ENCODE assay signal across 20 cellular contexts in genomic region chr21:41526478-41527087, GRCh38. TPM values are rescaled to one million over a fixed set of nuclear protein-coding genes. Genes with fewer than 3 reads are reported as not detected.
DNase-seq lines count a peak whose midpoint lies in the region; ATAC-seq, FAIRE-seq and TF ChIP-seq lines count a peak whose summit lies in the region.
"Had no signal": no experiment of that assay in that cellular context is flagged by ENCODE, and none has a peak within 500 bp of the region (broad histone marks: within the 10 kb centered on the region; RNA-seq: fewer than 3 reads in every experiment).

No MANE protein-coding gene starts in this region.

- H3K27me3 Mint-ChIP-seq in progenitor cell of endocrine pancreas (peaks cover 4% of the 10 kb centered on the region), Calu3 (ENCODE audit: unreplicated experiment) (no peaks in the 10 kb centered on the region)

- DNase-seq in body of pancreas (peak; percentile 59 to 81 (median 70)), HepG2 (ENCODE audit: low spot score) (no peak), progenitor cell of endocrine pancreas (ENCODE audit: low spot score, unreplicated experiment) (no peak), Calu3 (no peak), Ammon's horn (ENCODE audit: low spot score) (no peak), suprapubic skin (ENCODE audit: low spot score in 2 of 2) (no peak), occipital lobe (lab: John Stamatoyannopoulos, UW) (no peak)
- DNase-seq: COR-L47, IMR-90, Karpas-422, NCI-H1092 treated with DMSO at 0.1 percent for 48 hours, NCI-H1694, NCI-H2107, NCI-H2227 treated with DMSO at 0.1 percent for 48 hours, NCI-H524, SIG-M5 had no signal

- no peak overlapping the region for H3K4me3 ChIP-seq in body of pancreas
- no peak overlapping the region for H3K4me3 ChIP-seq in HepG2 (replicated peaks in 1 of 3; ENCODE audit: insufficient read depth in 1 of 3, low read depth in 2 of 3, low read length in 3 of 3)
- H3K4me3 ChIP-seq in suprapubic skin, result no peak overlapping the region

- WGBS in body of pancreas, 2 donors, result 12 to 25% methylated on average over 10 of the region's 10 CpGs
- WGBS in HepG2 (ENCODE audit: low lambda C conversion rate), result 63% methylated on average over 5 of the region's 10 CpGs
- WGBS in suprapubic skin, result 68% methylated on average over 10 of the region's 10 CpGs

- no TSS peak for BruUV-seq in HepG2 (replicated peaks; lab: Mats Ljungman, UMichigan)
- no TSS peak for BruUV-seq in Calu3 (replicated peaks; lab: Mats Ljungman, UMichigan)

- H3K4me1 ChIP-seq in body of pancreas (peaks cover 32% of the 10 kb centered on the region), HepG2 (ENCODE audit: insufficient read depth, low read length) (peaks cover 47% of the 10 kb centered on the region), suprapubic skin (no peaks in the 10 kb centered on the region)

- H3K4me2 ChIP-seq in HepG2 (ENCODE audit: low read depth, low read length), result no peak overlapping the region

- H3K4me3 Mint-ChIP-seq in progenitor cell of endocrine pancreas (ENCODE audit: low read depth) (peak overlapping the region; percentile 5), Calu3 (ENCODE audit: low read depth, unreplicated experiment) (no peak overlapping the region)

- POLR2A ChIA-PET in HepG2 (lab: Yijun Ruan, JAX), result interaction anchor here (1.0 kb wide), 1 partner anchor 180 kb away, joined by 5 read pairs; no protein-coding TSS in a partner anchor

- in situ Hi-C loops in HepG2 (cut with HindIII; ENCODE audit: extremely low pct_ligation_motif_present, low pct_unique_long_range_greater_than_20kb), result no loop called here

- no peaks in the 10 kb centered on the region for H3K36me3 ChIP-seq in body of pancreas (replicated peaks in 1 of 2; ENCODE audit: insufficient read depth in 1 of 2, low read depth in 2 of 2)
- no peaks in the 10 kb centered on the region for H3K36me3 ChIP-seq in HepG2 (replicated peaks in 1 of 2; ENCODE audit: control insufficient read depth in 1 of 2, insufficient read depth in 2 of 2, low read length in 2 of 2)
- no peaks in the 10 kb centered on the region for H3K36me3 ChIP-seq in suprapubic skin

- no peaks in the 10 kb centered on the region for H4K20me1 ChIP-seq in HepG2 (ENCODE audit: insufficient read depth, low read length)

- H3K79me2 ChIP-seq in HepG2 (ENCODE audit: insufficient read depth, low read length), result no peaks in the 10 kb centered on the region

- TF ChIP-seq EP300 in HepG2 (IDR thresholded peaks at IDR 0.05; ENCODE audit: low read depth in 2 of 2, low read length in 2 of 2) (no peak), HepG2 (CRISPR knock-in tag; IDR thresholded peaks at IDR 0.05; ENCODE audit: borderline replicate concordance) (no peak), suprapubic skin (IDR thresholded peaks at IDR 0.05) (no peak)

- H3K27ac ChIP-seq in C4-2B (peak overlapping the region; percentile 91), body of pancreas (peak overlapping the region; percentile 45 to 89 (median 78)), HepG2 (ENCODE audit: extremely low read length, insufficient read depth, low read length) (no peak overlapping the region), suprapubic skin (no peak overlapping the region)

- H3K36me3 Mint-ChIP-seq in progenitor cell of endocrine pancreas (ENCODE audit: insufficient read depth), result no peaks in the 10 kb centered on the region
- no peaks in the 10 kb centered on the region for H3K36me3 Mint-ChIP-seq in Calu3 (ENCODE audit: insufficient read depth, unreplicated experiment)

- H3K27ac Mint-ChIP-seq in progenitor cell of endocrine pancreas (peak overlapping the region; percentile 49), Calu3 (ENCODE audit: unreplicated experiment) (no peak overlapping the region)

- TF ChIP-seq CTCF in C4-2B (conservative IDR thresholded peaks at IDR 0.05) (no peak), body of pancreas (IDR thresholded peaks at IDR 0.05) (peak in 1 of 7 experiments; percentile 9), HepG2 (CRISPR knock-in tag; IDR thresholded peaks at IDR 0.05) (no peak), progenitor cell of endocrine pancreas (IDR thresholded peaks at IDR 0.05; ENCODE audit: unreplicated experiment) (no peak), Calu3 (IDR thresholded peaks at IDR 0.05; ENCODE audit: unreplicated experiment) (no peak), suprapubic skin (IDR thresholded peaks at IDR 0.05) (no peak)

- intact Hi-C loops in body of pancreas (cut with DNase I) (no loop called here), HepG2 (cut with micrococcal nuclease; ENCODE audit: unreplicated experiment) (no loop called here), Calu3 (cut with micrococcal nuclease; ENCODE audit: unreplicated experiment) (no loop called here)

- H3K27me3 ChIP-seq in body of pancreas (no peaks in the 10 kb centered on the region), HepG2 (ENCODE audit: control insufficient read depth in 1 of 2, insufficient read depth in 2 of 2, low read length in 2 of 2) (no peaks in the 10 kb centered on the region; a peak in 1 of 5 replicates), suprapubic skin (peaks cover 17% of the 10 kb centered on the region)

- ATAC-seq in body of pancreas (peak; percentile 72), HepG2 (peak; percentile 32)

- TF ChIP-seq RAD21 in HepG2 (CRISPR knock-in tag; IDR thresholded peaks at IDR 0.05), result no peak

- no peak overlapping the region for H3K9ac ChIP-seq in HepG2 (ENCODE audit: insufficient read depth, low read depth, low read length)

- no peak overlapping the region for H2AFZ ChIP-seq in HepG2 (ENCODE audit: low read length)

- no peaks in the 10 kb centered on the region for H3K9me3 ChIP-seq in body of pancreas
- no peaks in the 10 kb centered on the region for H3K9me3 ChIP-seq in HepG2 (ENCODE audit: low read length)
- no peaks in the 10 kb centered on the region for H3K9me3 ChIP-seq in suprapubic skin

- CTCF ChIA-PET in HepG2 (lab: Yijun Ruan, JAX; ENCODE audit: low intra/inter-chr PET ratio, low total read pairs) (no interaction called here), Calu3 (lab: Charles Lee) (interaction anchor here (0.6 kb wide), 1 partner anchor 305 kb away, joined by 6 read pairs; no protein-coding TSS in a partner anchor)

- H3K4me1 Mint-ChIP-seq in progenitor cell of endocrine pancreas (ENCODE audit: low read depth), result peaks cover 31% of the 10 kb centered on the region
- peaks cover 19% of the 10 kb centered on the region for H3K4me1 Mint-ChIP-seq in Calu3 (ENCODE audit: low read depth, unreplicated experiment)

- TF ChIP-seq POLR2A in body of pancreas (IDR thresholded peaks at IDR 0.05) (no peak), HepG2 (IDR thresholded peaks at IDR 0.05; ENCODE audit: insufficient read depth in 1 of 2, low read depth in 2 of 2, low read length in 2 of 2) (no peak), suprapubic skin (IDR thresholded peaks at IDR 0.05) (no peak)

- H3K9me3 Mint-ChIP-seq in progenitor cell of endocrine pancreas (ENCODE audit: low read depth) (no peaks in the 10 kb centered on the region), Calu3 (ENCODE audit: low read depth, unreplicated experiment) (no peaks in the 10 kb centered on the region)

- no peak for FAIRE-seq in HepG2 (lab: Jason Lieb, UNC)
- FAIRE-seq: A204.1, H54 had no signal

TF ChIP-seq in HepG2, 621 proteins besides CTCF, POLR2A, EP300 and RAD21 (continues in another document):
- TF ChIP-seq RARA (CRISPR knock-in tag; IDR thresholded peaks at IDR 0.05) (no peak), NFIC (IDR thresholded peaks at IDR 0.05; ENCODE audit: low read length) (no peak), ZNF10 (CRISPR knock-in tag; IDR thresholded peaks at IDR 0.05; ENCODE audit: borderline replicate concordance, low read depth) (no peak), ZBTB33 (CRISPR knock-in tag; IDR thresholded peaks at IDR 0.05) (no peak)

RNA-seq across cellular contexts. Expression of gene TMPRSS2, which starts 18.6 kb away (rescaled TPM):
- total RNA-seq in body of pancreas (10 to 100 TPM; 45.7 to 60.3 TPM), HepG2 (2016; rRNA removed; fragmentation: Illumina TruSeq; extraction: Trizol) (0.86 and 1.8 TPM in 2 replicates), progenitor cell of endocrine pancreas (23.7 and 29.4 TPM in 2 replicates), Calu3 (2022) (13.1 and 15.6 TPM in 2 replicates), suprapubic skin (10 to 100 TPM in 2 of 4 donors, 1 to 10 TPM in 2; 5.9 to 36.7 (median 10.5) TPM), occipital lobe (not detected)
- total RNA-seq in HepG2 (2016; cell fraction: cytosol; rRNA removed; fragmentation: Illumina TruSeq; extraction: Trizol; ENCODE audit: low read depth), result 0.20 and 0.62 TPM in 2 replicates
- 0.98 and 1.7 TPM in 2 replicates for total RNA-seq in HepG2 (2016; cell fraction: insoluble cytoplasmic fraction; rRNA removed; fragmentation: Illumina TruSeq; extraction: Trizol)
- 0.93 and 0.96 TPM in 2 replicates for total RNA-seq in HepG2 (2016; cell fraction: membrane; rRNA removed; fragmentation: Illumina TruSeq; extraction: Trizol)
- total RNA-seq in HepG2 (2016; cell fraction: nucleus; rRNA removed; fragmentation: Illumina TruSeq; extraction: Trizol), result 1.4 and 2.2 TPM in 2 replicates
- polyA plus RNA-seq in HepG2 (2011; rRNA removed), result 1.7 and 1.9 TPM in 2 replicates
- polyA plus RNA-seq in HepG2 (2011; cell fraction: cytosol; rRNA removed), result 1.2 and 1.5 TPM in 2 replicates
- polyA plus RNA-seq in HepG2 (2011; cell fraction: nucleus; rRNA removed), result 1.3 TPM in 2 replicates
- 3.7 and 4.1 TPM in 2 replicates for polyA plus RNA-seq in HepG2 (2012)
- polyA plus RNA-seq in HepG2 (2016; cell fraction: cytosol; fragmentation: Illumina TruSeq; extraction: Trizol; ENCODE audit: low read depth), result 0.32 and 0.38 TPM in 2 replicates
- 0.76 and 0.89 TPM in 2 replicates for polyA plus RNA-seq in HepG2 (2016; cell fraction: insoluble cytoplasmic fraction; fragmentation: Illumina TruSeq; extraction: Trizol; ENCODE audit: low read depth)
- 0.26 and 0.73 TPM in 2 replicates for polyA plus RNA-seq in HepG2 (2016; cell fraction: membrane; fragmentation: Illumina TruSeq; extraction: Trizol; ENCODE audit: low read depth)
- polyA plus RNA-seq in HepG2 (2016; cell fraction: nucleus; fragmentation: Illumina TruSeq; extraction: Trizol; ENCODE audit: insufficient read depth, low read depth), result 2.7 and 3.0 TPM in 2 replicates
- polyA minus RNA-seq in HepG2 (2011; rRNA and poly(A)+ RNA removed; ENCODE audit: low replicate concordance), result 2.6 TPM in 1 of 2 replicates, not detected in the other
- 0.89 and 0.97 TPM in 2 replicates for polyA minus RNA-seq in HepG2 (2011; cell fraction: cytosol; rRNA and poly(A)+ RNA removed)
- polyA minus RNA-seq in HepG2 (2011; cell fraction: nucleus; rRNA and poly(A)+ RNA removed), result 1.2 and 2.0 TPM in 2 replicates
- total RNA-seq: IMR-90, RPMI7951 had no signal
- polyA plus RNA-seq: IMR-90 had no signal

Comparison
In these comparisons a context has a peak if more than half of its experiments do, and no peak if none do; other contexts are left out.
1. H3K27ac ChIP-seq: peak in C4-2B (single experiment) and body of pancreas (4 of 4); none in HepG2 (single experiment) and suprapubic skin (single experiment).
2. DNase-seq: peak in body of pancreas (4 of 4); none in HepG2 (single experiment), progenitor cell of endocrine pancreas (single experiment), Calu3 (single experiment), Ammon's horn (single experiment), suprapubic skin (0 of 2) and occipital lobe (single experiment).